ENCODE assay signal across 15 cellular contexts in genomic region chr9:89471390-89471789, GRCh38. TPM values are rescaled to one million over a fixed set of nuclear protein-coding genes. Genes with fewer than 3 reads are reported as not detected.
DNase-seq lines count a peak whose midpoint lies in the region; ATAC-seq and TF ChIP-seq lines count a peak whose summit lies in the region.
"Had no signal": no experiment of that assay in that cellular context is flagged by ENCODE, and none has a peak within 500 bp of the region (broad histone marks: within the 10 kb centered on the region; RNA-seq: fewer than 3 reads in every experiment).

No MANE protein-coding gene starts in this region.

- H3K9ac ChIP-seq in BLaER1 = no peak overlapping the region
- no peak overlapping the region for H3K9ac ChIP-seq in BLaER1 treated with 17β-estradiol and CSF1 and Interleukin-3, amounts not matched to agents 10 nM and 100 nM

- H3K36me3 Mint-ChIP-seq in activated B cell treated with CpG ODN at 0.5 μM for 24 hours (ENCODE audit: low read depth) = peaks cover 23% of the 10 kb centered on the region

- H3K27ac Mint-ChIP-seq in activated B cell treated with CpG ODN at 0.5 μM for 24 hours = no peak overlapping the region

- peaks cover 85% of the 10 kb centered on the region for H3K4me1 ChIP-seq in BLaER1
- peaks cover 40 to 83% (median 73%) of the 10 kb centered on the region in 10 experiments for H3K4me1 ChIP-seq in BLaER1 treated with 17β-estradiol and CSF1 and Interleukin-3, amounts not matched to agents 10 nM and 100 nM
- peaks cover 86% of the 10 kb centered on the region for H3K4me1 ChIP-seq in effector memory CD4-positive, alpha-beta T cell (ENCODE audit: control insufficient read depth, insufficient read depth, low read length, poor library complexity, severe bottlenecking)

- peaks cover 77% of the 10 kb centered on the region for H3K36me3 ChIP-seq in BLaER1
- peaks cover 0 to 46% (median 21%) of the 10 kb centered on the region in 11 experiments; a peak in 12 of 22 replicates for H3K36me3 ChIP-seq in BLaER1 treated with 17β-estradiol and CSF1 and Interleukin-3, amounts not matched to agents 10 nM and 100 nM
- H3K36me3 ChIP-seq in effector memory CD4-positive, alpha-beta T cell (ENCODE audit: control insufficient read depth, insufficient read depth, low read length) = peaks cover 20% of the 10 kb centered on the region
- H3K36me3 ChIP-seq: brain microvascular endothelial cell had no signal

- H3K4me2 ChIP-seq in BLaER1 = peak overlapping the region; percentile 49
- peak overlapping the region in 10 of 11 experiments; percentile 4 to 73 (median 58); a peak in 16 of 22 replicates for H3K4me2 ChIP-seq in BLaER1 treated with 17β-estradiol and CSF1 and Interleukin-3, amounts not matched to agents 10 nM and 100 nM

- H4K20me1 ChIP-seq in BLaER1 = peaks cover 100% of the 10 kb centered on the region
- peaks cover 0 to 66% (median 8%) of the 10 kb centered on the region in 11 experiments; a peak in 8 of 22 replicates for H4K20me1 ChIP-seq in BLaER1 treated with 17β-estradiol and CSF1 and Interleukin-3, amounts not matched to agents 10 nM and 100 nM

- POLR2A ChIA-PET in activated B cell treated with CpG ODN at 0.5 μM for 24 hours (lab: Charles Lee) = interaction anchor here (0.8 to 1.0 kb wide), 2 partner anchors 10 to 52 kb away, joined by 3 to 4 read pairs; no protein-coding TSS in a partner anchor

- peak; percentile 6 for DNase-seq in activated B cell treated with CpG ODN at 0.5 μM for 24 hours
- DNase-seq in effector memory CD4-positive, alpha-beta T cell = no peak
- no peak for DNase-seq in NCI-H1436 treated with DMSO at 0.1 percent for 48 hours (lab: John Stamatoyannopoulos, UW)
- no peak for DNase-seq in SIG-M5 treated with dmso at 0.1 percent for 504 hours (lab: John Stamatoyannopoulos, UW; ENCODE audit: unreplicated experiment)
- DNase-seq: activated CD4-positive, alpha-beta T cell treated with anti-CD3 and anti-CD28 coated beads for 4 hours; brain microvascular endothelial cell; DMS79; retina; stimulated activated CD4-positive, alpha-beta T cell treated with anti-CD3 and anti-CD28 coated beads, Interleukin-4, amount 100 ng/mL, for 4 hours; stimulated activated naive CD8-positive, alpha-beta T cell treated with anti-CD3 and anti-CD28 coated beads, Interleukin-15, amount 100 ng/mL, for 72 hours had no signal

- TF ChIP-seq CTCF in activated B cell treated with CpG ODN at 0.5 μM for 24 hours (IDR thresholded peaks at IDR 0.05) = no peak

- CTCF ChIA-PET in activated B cell treated with CpG ODN at 0.5 μM for 24 hours (lab: Charles Lee) = interaction anchor here (1.5 to 2.8 kb wide), 2 partner anchors 42 to 78 kb away, joined by 4 to 10 read pairs; no protein-coding TSS in a partner anchor

- H3K9me3 ChIP-seq in BLaER1 = no peaks in the 10 kb centered on the region
- no peaks in the 10 kb centered on the region for H3K9me3 ChIP-seq in BLaER1 treated with 17β-estradiol and CSF1 and Interleukin-3, amounts not matched to agents 10 nM and 100 nM (replicated peaks in 1 of 11)
- no peaks in the 10 kb centered on the region for H3K9me3 ChIP-seq in effector memory CD4-positive, alpha-beta T cell (ENCODE audit: control insufficient read depth, low read length)
- H3K9me3 ChIP-seq: tibial nerve had no signal

- no peak overlapping the region for H3K4me3 Mint-ChIP-seq in activated B cell treated with CpG ODN at 0.5 μM for 24 hours

- no peak overlapping the region for H3K27ac ChIP-seq in BLaER1
- H3K27ac ChIP-seq in BLaER1 treated with 17β-estradiol and CSF1 and Interleukin-3, amounts not matched to agents 10 nM and 100 nM = no peak overlapping the region
- peak overlapping the region; percentile 77 for H3K27ac ChIP-seq in effector memory CD4-positive, alpha-beta T cell (ENCODE audit: insufficient read depth, low read length, poor library complexity, severe bottlenecking)
- H3K27ac ChIP-seq: brain microvascular endothelial cell had no signal

- H3K27me3 Mint-ChIP-seq in activated B cell treated with CpG ODN at 0.5 μM for 24 hours = no peaks in the 10 kb centered on the region
- H3K27me3 Mint-ChIP-seq: stimulated activated naive CD8-positive, alpha-beta T cell treated with anti-CD3 and anti-CD28 coated beads, Interleukin-15, amount 100 ng/mL, for 72 hours had no signal

- intact Hi-C loops in activated B cell treated with CpG ODN at 0.5 μM for 24 hours (cut with micrococcal nuclease) = no loop called here

- no peak overlapping the region for H3K4me3 ChIP-seq in BLaER1
- H3K4me3 ChIP-seq in BLaER1 treated with 17β-estradiol and CSF1 and Interleukin-3, amounts not matched to agents 10 nM and 100 nM = no peak overlapping the region
- H3K4me3 ChIP-seq in effector memory CD4-positive, alpha-beta T cell (ENCODE audit: insufficient read depth, low read depth, low read length, poor library complexity, severe bottlenecking) = peak overlapping the region; percentile 28
- H3K4me3 ChIP-seq: K562, tibial nerve had no signal

- H3K9me3 Mint-ChIP-seq in activated B cell treated with CpG ODN at 0.5 μM for 24 hours = no peaks in the 10 kb centered on the region
- H3K9me3 Mint-ChIP-seq: stimulated activated naive CD8-positive, alpha-beta T cell treated with anti-CD3 and anti-CD28 coated beads, Interleukin-15, amount 100 ng/mL, for 72 hours had no signal

- peaks cover 68% of the 10 kb centered on the region for H3K4me1 Mint-ChIP-seq in activated B cell treated with CpG ODN at 0.5 μM for 24 hours

- no peaks in the 10 kb centered on the region for H3K27me3 ChIP-seq in BLaER1
- H3K27me3 ChIP-seq in BLaER1 treated with 17β-estradiol and CSF1 and Interleukin-3, amounts not matched to agents 10 nM and 100 nM = no peaks in the 10 kb centered on the region
- no peaks in the 10 kb centered on the region for H3K27me3 ChIP-seq in effector memory CD4-positive, alpha-beta T cell (replicated peaks; ENCODE audit: control insufficient read depth, insufficient read depth, low read length, poor library complexity, severe bottlenecking)
- H3K27me3 ChIP-seq: brain microvascular endothelial cell, tibial nerve had no signal

- ATAC-seq in activated B cell treated with CpG ODN at 0.5 μM for 24 hours (ENCODE audit: low read depth) = no peak
- ATAC-seq in GM21367 (IDR thresholded peaks at IDR 0.05; ENCODE audit: unreplicated experiment) = no peak
- ATAC-seq: K562; stimulated activated naive CD8-positive, alpha-beta T cell treated with anti-CD3 and anti-CD28 coated beads, Interleukin-15, amount 100 ng/mL, for 72 hours had no signal

RNA-seq across cellular contexts. Expression of gene SEMA4D, which starts 26.5 kb away (rescaled TPM):
- total RNA-seq in activated B cell treated with CpG ODN at 0.5 μM for 24 hours = 68.0 and 79.7 TPM in 2 replicates
